Comparison of ENCODE assay signal across 1 cellular context in genomic region chr6:150139533-150139932, GRCh38.
TF ChIP-seq lines count a peak whose summit lies in the region.

No MANE protein-coding gene starts in this region.

TF ChIP-seq in HEK293, 187 proteins besides CTCF, POLR2A, EP300 and RAD21 (continued from another document and continues in another):
- no peak for TF ChIP-seq PRDM2 (tag by site-specific recombination; IDR thresholded peaks at IDR 0.05; ENCODE audit: borderline replicate concordance)
- TF ChIP-seq ZNF155 (tag by site-specific recombination; IDR thresholded peaks at IDR 0.05), result no peak
- TF ChIP-seq ZNF548 (tag by site-specific recombination; IDR thresholded peaks at IDR 0.05), result no peak
- no peak for TF ChIP-seq ZNF292 (tag by site-specific recombination; IDR thresholded peaks at IDR 0.05; ENCODE audit: borderline replicate concordance, low read depth)
- no peak for TF ChIP-seq SETDB1 (IDR thresholded peaks at IDR 0.05; ENCODE audit: insufficient read length, low read length)
- no peak for TF ChIP-seq ZBTB21 (tag by site-specific recombination; IDR thresholded peaks at IDR 0.05)
- TF ChIP-seq ZNF366 (tag by site-specific recombination; conservative IDR thresholded peaks at IDR 0.05), result peak; percentile 91
- peak; percentile 23; the same call in 1 of the 2 replicates for TF ChIP-seq KLF7 (tag by site-specific recombination; IDR thresholded peaks at IDR 0.05; ENCODE audit: borderline replicate concordance)
- TF ChIP-seq ZNF521 (tag by site-specific recombination; IDR thresholded peaks at IDR 0.05), result no peak
- TF ChIP-seq ZNF785 (tag by site-specific recombination; IDR thresholded peaks at IDR 0.05), result no peak
- no peak for TF ChIP-seq ZNF174 (tag by site-specific recombination; IDR thresholded peaks at IDR 0.05)
- no peak for TF ChIP-seq ZNF121 (tag by site-specific recombination; IDR thresholded peaks at IDR 0.05)
- TF ChIP-seq GLIS2 (tag by site-specific recombination; IDR thresholded peaks at IDR 0.05), result peak; percentile 25
- no peak for TF ChIP-seq HOXA7 (CRISPR knock-in tag; IDR thresholded peaks at IDR 0.05; ENCODE audit: borderline replicate concordance)
- no peak for TF ChIP-seq ZNF555 (tag by site-specific recombination; conservative IDR thresholded peaks at IDR 0.05)
- no peak for TF ChIP-seq HIC1 (tag by site-specific recombination; IDR thresholded peaks at IDR 0.05)
- no peak for TF ChIP-seq SALL2 (tag by site-specific recombination; IDR thresholded peaks at IDR 0.05; ENCODE audit: borderline replicate concordance)
- TF ChIP-seq ZNF169 (tag by site-specific recombination; IDR thresholded peaks at IDR 0.05), result no peak
- no peak for TF ChIP-seq ZNF146 (tag by site-specific recombination; IDR thresholded peaks at IDR 0.05)
- no peak for TF ChIP-seq ZNF791 (tag by site-specific recombination; IDR thresholded peaks at IDR 0.05)
- TF ChIP-seq BCL6B (tag by site-specific recombination; IDR thresholded peaks at IDR 0.05), result peak; percentile 74
- no peak for TF ChIP-seq ZNF324 (tag by site-specific recombination; IDR thresholded peaks at IDR 0.05)
- TF ChIP-seq ZNF138 (tag by site-specific recombination; IDR thresholded peaks at IDR 0.05; ENCODE audit: borderline replicate concordance), result no peak
- TF ChIP-seq ZNF654 (tag by site-specific recombination; IDR thresholded peaks at IDR 0.05; ENCODE audit: low read depth), result no peak
- peak; percentile 91 for TF ChIP-seq ZNF843 (tag by site-specific recombination; IDR thresholded peaks at IDR 0.05)
- TF ChIP-seq ZNF140 (tag by site-specific recombination; IDR thresholded peaks at IDR 0.05), result no peak
- TF ChIP-seq ELK4 (IDR thresholded peaks at IDR 0.05; ENCODE audit: borderline replicate concordance, low read depth, low read length), result no peak
- peak; percentile 72; the same call in 1 of the 2 replicates for TF ChIP-seq ZBTB17 (tag by site-specific recombination; IDR thresholded peaks at IDR 0.05)
- no peak for TF ChIP-seq ZNF132 (tag by site-specific recombination; IDR thresholded peaks at IDR 0.05; ENCODE audit: borderline replicate concordance)
- TF ChIP-seq ZSCAN4 (tag by site-specific recombination; IDR thresholded peaks at IDR 0.05), result no peak
- peak; percentile 78 for TF ChIP-seq OSR2 (tag by site-specific recombination; IDR thresholded peaks at IDR 0.05)
- no peak for TF ChIP-seq ZNF175 (tag by site-specific recombination; IDR thresholded peaks at IDR 0.05)
- TF ChIP-seq SP7 (tag by site-specific recombination; IDR thresholded peaks at IDR 0.05), result peak; percentile 89
- TF ChIP-seq ZNF571 (tag by site-specific recombination; IDR thresholded peaks at IDR 0.05), result no peak
- peak; percentile 57 for TF ChIP-seq GFI1B (tag by site-specific recombination; IDR thresholded peaks at IDR 0.05)
- TF ChIP-seq ZNF23 (tag by site-specific recombination; IDR thresholded peaks at IDR 0.05; ENCODE audit: borderline replicate concordance), result no peak
- TF ChIP-seq ZNF677 (tag by site-specific recombination; IDR thresholded peaks at IDR 0.05), result no peak
- TF ChIP-seq ZEB2 (tag by site-specific recombination; IDR thresholded peaks at IDR 0.05), result peak; percentile 66
- no peak for TF ChIP-seq ZNF311 (tag by site-specific recombination; IDR thresholded peaks at IDR 0.05; ENCODE audit: borderline replicate concordance)
- no peak for TF ChIP-seq ZNF133 (tag by site-specific recombination; IDR thresholded peaks at IDR 0.05)
- TF ChIP-seq ZNF792 (tag by site-specific recombination; IDR thresholded peaks at IDR 0.05), result no peak
- TF ChIP-seq ZNF560 (tag by site-specific recombination; IDR thresholded peaks at IDR 0.05; ENCODE audit: borderline replicate concordance), result no peak
- TF ChIP-seq KLF10 (tag by site-specific recombination; IDR thresholded peaks at IDR 0.05), result peak; percentile 67
- no peak for TF ChIP-seq SCRT1 (tag by site-specific recombination; IDR thresholded peaks at IDR 0.05; ENCODE audit: borderline replicate concordance)
- TF ChIP-seq TSHZ1 (tag by site-specific recombination; IDR thresholded peaks at IDR 0.05; ENCODE audit: borderline replicate concordance), result peak; percentile 68; the same call in 1 of the 2 replicates
- TF ChIP-seq ZIC2 (tag by site-specific recombination; IDR thresholded peaks at IDR 0.05), result no peak
- TF ChIP-seq ZNF416 (tag by site-specific recombination; IDR thresholded peaks at IDR 0.05), result no peak
- no peak for TF ChIP-seq ZNF530 (tag by site-specific recombination; IDR thresholded peaks at IDR 0.05; ENCODE audit: low read depth)
- TF ChIP-seq ZSCAN18 (tag by site-specific recombination; IDR thresholded peaks at IDR 0.05), result 0 out of 2 replicates have a peak, but pooled peaks have one; percentile 64
- 0 out of 2 replicates have a peak, but pooled peaks have one; percentile 9 for TF ChIP-seq KLF1 (tag by site-specific recombination; IDR thresholded peaks at IDR 0.05)
- no peak for TF ChIP-seq ZNF768 (tag by site-specific recombination; IDR thresholded peaks at IDR 0.05)
- peak; percentile 75 for TF ChIP-seq ZXDB (tag by site-specific recombination; IDR thresholded peaks at IDR 0.05)
- TF ChIP-seq ZNF658 (tag by site-specific recombination; IDR thresholded peaks at IDR 0.05), result no peak
- no peak for TF ChIP-seq ZNF112 (tag by site-specific recombination; IDR thresholded peaks at IDR 0.05)
- TF ChIP-seq ZNF354C (tag by site-specific recombination; IDR thresholded peaks at IDR 0.05; ENCODE audit: borderline replicate concordance, low read depth), result no peak
